Comparison of ENCODE assay signal across 22 cellular contexts in the genomic region with DNA sequence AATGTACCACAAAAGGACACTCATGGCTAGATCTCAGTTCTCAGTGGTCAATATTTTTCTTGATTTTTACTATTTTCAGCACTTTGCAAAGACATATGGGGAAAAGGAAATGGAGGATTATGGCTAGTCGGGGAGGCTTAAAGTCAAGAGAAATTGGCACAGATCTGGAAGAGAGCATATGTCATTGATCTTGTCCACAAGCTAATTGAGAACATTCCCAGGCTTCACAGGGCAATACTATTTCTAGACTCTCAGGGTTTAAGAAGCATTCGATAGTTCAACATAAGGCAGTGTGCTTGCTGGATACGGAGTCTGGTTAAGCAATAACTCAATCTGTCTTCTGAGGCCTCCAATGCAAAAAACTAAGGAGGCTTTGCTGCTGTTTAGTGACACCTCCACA.
"Had no signal": no experiment of that assay in that cellular context is flagged by ENCODE, and none has a peak within 500 bp of the region (broad histone marks: within the 10 kb centered on the region; RNA-seq: fewer than 3 reads in every experiment).

No MANE protein-coding gene starts in this region.

- DNase-seq: activated CD4-positive, alpha-beta T cell treated with anti-CD3 and anti-CD28 coated beads, Interleukin-2, amount 50 U/mL, for 1 hour; activated CD8-positive, alpha-beta memory T cell treated with anti-CD3 and anti-CD28 coated beads, Interleukin-2, amount 50 U/mL, for 4 hours; activated naive CD4-positive, alpha-beta T cell treated with anti-CD3 and anti-CD28 coated beads, Interleukin-2, amount 10 ng/mL, durations not matched to agents 7 days and 5 days; activated naive CD8-positive, alpha-beta T cell treated with anti-CD3 and anti-CD28 coated beads, Interleukin-2, amount 50 U/mL, for 24 hours; activated T-cell treated with anti-CD3 and anti-CD28 coated beads, Interleukin-2, amount 50 U/mL, for 4 hours; aorta; cerebellar nuclear complex; effector memory CD4-positive, alpha-beta T cell; esophagus squamous epithelium; gastrocnemius medialis; head of caudate nucleus; occipital lobe; posterior cingulate gyrus; spleen; stimulated activated CD4-positive, alpha-beta T cell treated with anti-CD3 and anti-CD28 coated beads, Interleukin-4, amount 100 ng/mL, for 4 hours; stimulated activated naive CD4-positive, alpha-beta T cell; T1000; upper lobe of right lung had no signal

- H3K4me1 ChIP-seq: gastrocnemius medialis, spleen, upper lobe of right lung had no signal

- H3K27ac ChIP-seq: esophagus squamous epithelium, gastrocnemius medialis, spleen, upper lobe of right lung had no signal

- H3K4me1 Mint-ChIP-seq: activated naive CD4-positive, alpha-beta T cell treated with anti-CD3 and anti-CD28 coated beads, Interleukin-2, amount 10 ng/mL, durations not matched to agents 7 days and 5 days had no signal

- H3K4me3 Mint-ChIP-seq: activated naive CD4-positive, alpha-beta T cell treated with anti-CD3 and anti-CD28 coated beads, Interleukin-2, amount 10 ng/mL, durations not matched to agents 7 days and 5 days; activated naive CD8-positive, alpha-beta T cell treated with anti-CD3 and anti-CD28 coated beads, Interleukin-2, amount 50 U/mL, for 24 hours; activated T-cell treated with anti-CD3 and anti-CD28 coated beads, Interleukin-2, amount 50 U/mL, for 4 hours; dendritic cell treated with granulocyte-macrophage colony-stimulating factor and Interleukin-4, amounts not matched to agents 40 ng/mL and 50 ng/mL, for 4 days; natural killer cell treated with Interleukin-12 subunit alpha and Interleukin-12 subunit beta and Interleukin-15 and Interleukin-18, amount 100 ng/mL, for 72 hours had no signal

- H3K36me3 ChIP-seq: esophagus squamous epithelium, gastrocnemius medialis, spleen, upper lobe of right lung had no signal

- H3K27me3 Mint-ChIP-seq: activated naive CD4-positive, alpha-beta T cell treated with anti-CD3 and anti-CD28 coated beads, Interleukin-2, amount 10 ng/mL, durations not matched to agents 7 days and 5 days; activated naive CD8-positive, alpha-beta T cell treated with anti-CD3 and anti-CD28 coated beads, Interleukin-2, amount 50 U/mL, for 24 hours; dendritic cell treated with granulocyte-macrophage colony-stimulating factor and Interleukin-4, amounts not matched to agents 40 ng/mL and 50 ng/mL, for 4 days had no signal

- H3K27ac Mint-ChIP-seq: activated naive CD4-positive, alpha-beta T cell treated with anti-CD3 and anti-CD28 coated beads, Interleukin-2, amount 10 ng/mL, durations not matched to agents 7 days and 5 days; activated naive CD8-positive, alpha-beta T cell treated with anti-CD3 and anti-CD28 coated beads, Interleukin-2, amount 50 U/mL, for 24 hours; dendritic cell treated with granulocyte-macrophage colony-stimulating factor and Interleukin-4, amounts not matched to agents 40 ng/mL and 50 ng/mL, for 4 days; natural killer cell treated with Interleukin-12 subunit alpha and Interleukin-12 subunit beta and Interleukin-15 and Interleukin-18, amount 100 ng/mL, for 72 hours had no signal

- H3K9me3 ChIP-seq: esophagus squamous epithelium, gastrocnemius medialis, upper lobe of right lung had no signal

- H3K4me3 ChIP-seq: esophagus squamous epithelium, gastrocnemius medialis, lung, spleen, upper lobe of right lung had no signal

- H3K36me3 Mint-ChIP-seq: activated naive CD4-positive, alpha-beta T cell treated with anti-CD3 and anti-CD28 coated beads, Interleukin-2, amount 10 ng/mL, durations not matched to agents 7 days and 5 days had no signal

- ATAC-seq: activated naive CD8-positive, alpha-beta T cell treated with anti-CD3 and anti-CD28 coated beads, Interleukin-2, amount 50 U/mL, for 24 hours; activated T-cell treated with anti-CD3 and anti-CD28 coated beads, Interleukin-2, amount 50 U/mL, for 4 hours; gastrocnemius medialis; left lobe of liver; natural killer cell treated with Interleukin-12 subunit alpha and Interleukin-12 subunit beta and Interleukin-15 and Interleukin-18, amount 100 ng/mL, for 72 hours; upper lobe of right lung had no signal

- H3K27me3 ChIP-seq: esophagus squamous epithelium, gastrocnemius medialis, spleen, upper lobe of right lung had no signal
